ENCODE assay signal across 38 cellular contexts in the genomic region with DNA sequence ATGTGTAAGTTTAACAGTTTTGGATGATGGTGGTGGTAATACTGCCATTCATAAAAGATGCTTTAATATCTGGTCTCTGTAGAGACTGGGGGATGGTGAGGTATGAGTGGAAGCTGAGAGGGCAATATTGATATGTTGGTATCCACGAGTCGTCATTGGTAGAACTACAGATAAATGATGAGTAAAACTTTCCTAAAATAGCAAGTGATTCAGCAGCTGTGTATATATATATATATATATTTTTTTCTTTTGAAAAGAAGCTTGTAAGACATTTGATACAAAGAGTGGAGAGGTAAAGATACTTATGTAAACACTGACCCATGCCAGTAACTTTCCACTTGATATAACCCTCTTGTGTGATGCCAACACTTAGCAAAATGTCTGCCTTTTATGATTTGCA.
"Had no signal": no experiment of that assay in that cellular context is flagged by ENCODE, and none has a peak within 500 bp of the region (broad histone marks: within the 10 kb centered on the region; RNA-seq: fewer than 3 reads in every experiment).

No MANE protein-coding gene starts in this region.

- H3K4me1 Mint-ChIP-seq: activated naive CD8-positive, alpha-beta T cell treated with anti-CD3 and anti-CD28 coated beads for 36 hours; naive B cell had no signal

- H3K36me3 Mint-ChIP-seq: activated naive CD8-positive, alpha-beta T cell treated with anti-CD3 and anti-CD28 coated beads for 36 hours; brain; mesothelial cell of epicardium; naive B cell had no signal

- H3K27ac Mint-ChIP-seq: activated naive CD8-positive, alpha-beta T cell treated with anti-CD3 and anti-CD28 coated beads for 36 hours; brain; mesothelial cell of epicardium; naive B cell; nephron progenitor cell had no signal

- H3K36me3 ChIP-seq: adrenal gland, cardiac muscle cell, colonic mucosa, esophagus squamous epithelium, neutrophil, pancreas, prostate gland, transverse colon had no signal

- H3K27ac ChIP-seq: adrenal gland, cardiac muscle cell, colonic mucosa, epithelial cell of prostate, esophagus squamous epithelium, neutrophil, pancreas, prostate gland, skin epidermis, testis, transverse colon, VCaP had no signal

- H3K4me3 Mint-ChIP-seq: activated naive CD8-positive, alpha-beta T cell treated with anti-CD3 and anti-CD28 coated beads for 36 hours; brain; mesothelial cell of epicardium; naive B cell; nephron progenitor cell had no signal

- H3K4me1 ChIP-seq: adrenal gland, colonic mucosa, esophagus squamous epithelium, pancreas, prostate gland, testis, transverse colon had no signal

- H3K27me3 Mint-ChIP-seq: brain, naive B cell had no signal

- ATAC-seq: left cardiac atrium; sciatic nerve; stimulated activated naive CD8-positive, alpha-beta T cell treated with anti-CD3 and anti-CD28 coated beads, Interleukin-15, Interleukin-2, amounts not matched to agents 100 U/mL and 50 U/mL, for 24 hours had no signal

- H3K4me3 ChIP-seq: adrenal gland, cardiac muscle cell, colonic mucosa, esophagus squamous epithelium, pancreas, prostate gland, skin epidermis, testis, transverse colon had no signal

- DNase-seq: activated CD4-positive, alpha-beta T cell treated with anti-CD3 and anti-CD28 coated beads for 4 hours; activated CD4-positive, alpha-beta T cell treated with anti-CD3 and anti-CD28 coated beads, Interleukin-2, amount 50 U/mL, for 4 hours; activated effector memory CD4-positive, alpha-beta T cell treated with Interleukin-2 at 50 U/mL for 16 hours; activated naive CD4-positive, alpha-beta T cell treated with Interleukin-2 at 50 U/mL for 16 hours; activated naive CD8-positive, alpha-beta T cell treated with anti-CD3 and anti-CD28 coated beads for 36 hours; activated T-cell treated with anti-CD3 and anti-CD28 coated beads for 4 hours; adrenal gland; aorta; cerebellar nuclear complex; colonic mucosa; effector CD8-positive, alpha-beta T cell; esophagus squamous epithelium; foreskin fibroblast; head of caudate nucleus; hippocampal formation; left cardiac atrium; mammary epithelial cell; naive B cell; nephron progenitor cell; pancreas; retina; stimulated activated CD4-positive, alpha-beta T cell treated with anti-CD3 and anti-CD28 coated beads, Interleukin-12 subunit alpha, Interleukin-12 subunit beta, amount 100 ng/mL, for 4 hours; stimulated activated CD4-positive, alpha-beta T cell treated with anti-CD3 and anti-CD28 coated beads, Interleukin-4, amount 100 ng/mL, for 1 hour; stimulated activated naive CD8-positive, alpha-beta T cell treated with anti-CD3 and anti-CD28 coated beads, Interleukin-15, Interleukin-2, amounts not matched to agents 100 U/mL and 50 U/mL, for 24 hours; testis; transverse colon had no signal

- FAIRE-seq: endometrium, keratinocyte, pancreas, TTC549 had no signal

- H3K27me3 ChIP-seq: adrenal gland, cardiac muscle cell, colonic mucosa, esophagus squamous epithelium, neutrophil, pancreas, testis, transverse colon had no signal

- H3K9me3 ChIP-seq: adrenal gland, colonic mucosa, esophagus squamous epithelium, neutrophil, pancreas, prostate gland, testis, transverse colon had no signal
